10 cellular contexts compared by ENCODE assay signal in the genomic region with DNA sequence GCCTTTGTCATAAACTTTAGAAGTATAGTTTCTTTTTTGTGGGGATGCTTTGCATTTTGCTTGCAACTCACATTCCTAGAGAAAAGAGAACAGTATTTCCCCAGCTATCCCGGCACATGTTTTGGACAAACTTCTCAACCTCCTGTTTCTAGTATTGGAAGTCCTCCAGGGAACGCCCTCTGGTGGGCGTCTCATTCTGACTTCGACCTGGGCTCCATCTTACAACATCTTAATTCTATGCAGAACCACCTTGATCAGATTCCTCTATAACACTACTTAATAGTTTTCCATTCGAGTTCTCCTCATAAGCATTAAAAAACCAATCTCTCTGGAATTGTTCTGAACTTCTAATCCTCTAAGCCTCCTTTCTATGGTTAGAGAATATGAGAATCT.
A peak's percentile ranks its signal among the peaks of the same experiment; 100 is the strongest.
DNase-seq lines count a peak whose midpoint lies in the region; ATAC-seq and TF ChIP-seq lines count a peak whose summit lies in the region.
"Had no signal": no experiment of that assay in that cellular context is flagged by ENCODE, and none has a peak within 500 bp of the region (broad histone marks: within the 10 kb centered on the region; RNA-seq: fewer than 3 reads in every experiment).

No MANE protein-coding gene starts in this region.

- no peak overlapping the region for H3K4me3 ChIP-seq in WI38 (ENCODE audit: low read depth, low read length)

- H3K27ac ChIP-seq in substantia nigra (ENCODE audit: low read depth, low read length, poor library complexity, severe bottlenecking): no peak overlapping the region

- TF ChIP-seq CTCF in WI38 (IDR thresholded peaks at IDR 0.05; ENCODE audit: low read depth, low read length): peak; percentile 21; the same call in 1 of the 2 replicates

- no peak for ATAC-seq in HG03432 (IDR thresholded peaks at IDR 0.05; ENCODE audit: unreplicated experiment)
- ATAC-seq: activated naive CD4-positive, alpha-beta T cell treated with anti-CD3 and anti-CD28 coated beads, Interleukin-2, amount 50 U/mL, for 72 hours had no signal

- DNase-seq in Daoy (ENCODE audit: low read depth): peak; percentile 5
- DNase-seq in HT-29 (ENCODE audit: low spot score): peak; percentile 57
- DNase-seq in kidney tubule cell (ENCODE audit: low spot score): peak; percentile 16
- DNase-seq in NCI-H2107 (lab: John Stamatoyannopoulos, UW): no peak
- DNase-seq in substantia nigra (lab: John Stamatoyannopoulos, UW): no peak
- no peak for DNase-seq in NCI-H1105 (lab: John Stamatoyannopoulos, UW)
- DNase-seq: EL had no signal

Comparison
In these comparisons a context has a peak if more than half of its experiments do, and no peak if none do; other contexts are left out.
1. DNase-seq: peak in Daoy (single experiment), HT-29 (single experiment) and kidney tubule cell (single experiment); none in NCI-H2107 (single experiment), substantia nigra (0 of 49) and NCI-H1105 (single experiment).